8 cellular contexts compared by ENCODE assay signal in the genomic region with DNA sequence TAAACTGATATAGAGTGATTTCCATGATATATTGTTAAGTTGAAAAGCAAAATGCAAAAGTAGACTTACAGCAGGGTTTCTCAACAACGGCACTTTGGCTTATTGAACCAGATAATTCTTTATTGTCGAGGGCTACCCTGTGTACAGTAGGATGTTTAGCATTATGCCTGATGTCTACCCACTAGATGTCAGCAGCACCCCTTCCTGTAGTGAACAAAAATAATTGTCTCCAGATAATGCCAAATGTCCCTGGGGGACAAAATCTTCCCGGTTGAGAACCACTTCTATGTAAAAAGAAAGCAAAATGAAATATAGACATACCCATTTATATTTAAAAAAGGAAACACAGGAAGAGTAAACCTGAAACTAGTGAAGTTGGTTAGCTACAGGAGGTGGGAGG. TPM values are rescaled to one million over a fixed set of nuclear protein-coding genes. Genes with fewer than 3 reads are reported as not detected.
DNase-seq lines count a peak whose midpoint lies in the region; ATAC-seq and TF ChIP-seq lines count a peak whose summit lies in the region.

No MANE protein-coding gene starts in this region.

- no peaks in the 10 kb centered on the region for H3K27me3 Mint-ChIP-seq in naive thymus-derived CD8-positive, alpha-beta T cell

- peaks cover 10 to 62% (median 37%) of the 10 kb centered on the region in 3 donors for H3K36me3 Mint-ChIP-seq in naive thymus-derived CD8-positive, alpha-beta T cell

- TF ChIP-seq POLR2A in erythroblast (IDR thresholded peaks at IDR 0.05; ENCODE audit: low read length) = no peak

- H3K4me3 Mint-ChIP-seq in naive thymus-derived CD8-positive, alpha-beta T cell = no peak overlapping the region

- ATAC-seq in GM18519 (IDR thresholded peaks at IDR 0.05; ENCODE audit: low FRiP score, unreplicated experiment) (peak; percentile 62), HG03280 (IDR thresholded peaks at IDR 0.05; ENCODE audit: unreplicated experiment) (peak; percentile 76)
- ATAC-seq in naive thymus-derived CD8-positive, alpha-beta T cell = peak; percentile 61 to 81

- DNase-seq in CD1c-positive myeloid dendritic cell (ENCODE audit: extremely low spot score) (peak; percentile 12), AG08396 (ENCODE audit: low spot score) (no peak), LoVo (ENCODE audit: low spot score) (no peak), erythroblast (lab: John Stamatoyannopoulos, UW) (no peak)
- peak; percentile 6 for DNase-seq in activated CD4-positive, alpha-beta T cell treated with anti-CD3 and anti-CD28 coated beads, Interleukin-2, amount 50 U/mL, for 1 hour
- DNase-seq in naive thymus-derived CD8-positive, alpha-beta T cell = peak in 6 of 10 donors; percentile 6 to 37 (median 24)

- no peaks in the 10 kb centered on the region for H3K9me3 Mint-ChIP-seq in naive thymus-derived CD8-positive, alpha-beta T cell

- peaks cover 2 to 27% (median 12%) of the 10 kb centered on the region in 4 donors for H3K4me1 Mint-ChIP-seq in naive thymus-derived CD8-positive, alpha-beta T cell

- POLR2A ChIA-PET in naive thymus-derived CD8-positive, alpha-beta T cell (lab: Charles Lee) = interaction anchor here (1.0 kb wide), 1 partner anchor 32 kb away, joined by 3 read pairs; a partner anchor contains a TSS

- H3K27ac Mint-ChIP-seq in naive thymus-derived CD8-positive, alpha-beta T cell = peak overlapping the region in 4 of 10 donors; percentile 8 to 80 (median 24)

RNA-seq across cellular contexts. Expression of a gene that starts 32.4 kb away (rescaled TPM):
- total RNA-seq in naive thymus-derived CD8-positive, alpha-beta T cell = 10 to 100 TPM; 22.9 to 23.3 TPM
- polyA plus RNA-seq in naive thymus-derived CD8-positive, alpha-beta T cell = 10 to 100 TPM; 12.1 to 14.0 (median 12.7) TPM

Comparison
In these comparisons a context has a peak if more than half of its experiments do, and no peak if none do; other contexts are left out.
1. DNase-seq: peak in CD1c-positive myeloid dendritic cell (single experiment), activated CD4-positive, alpha-beta T cell treated with anti-CD3 and anti-CD28 coated beads, Interleukin-2, amount 50 U/mL, for 1 hour (single experiment) and naive thymus-derived CD8-positive, alpha-beta T cell (6 of 10); none in AG08396 (single experiment), LoVo (single experiment) and erythroblast (0 of 2).
2. Peak in every context shown above with its lines, with median percentiles within 50 percentile points of each other: ATAC-seq.